In the genomic region with DNA sequence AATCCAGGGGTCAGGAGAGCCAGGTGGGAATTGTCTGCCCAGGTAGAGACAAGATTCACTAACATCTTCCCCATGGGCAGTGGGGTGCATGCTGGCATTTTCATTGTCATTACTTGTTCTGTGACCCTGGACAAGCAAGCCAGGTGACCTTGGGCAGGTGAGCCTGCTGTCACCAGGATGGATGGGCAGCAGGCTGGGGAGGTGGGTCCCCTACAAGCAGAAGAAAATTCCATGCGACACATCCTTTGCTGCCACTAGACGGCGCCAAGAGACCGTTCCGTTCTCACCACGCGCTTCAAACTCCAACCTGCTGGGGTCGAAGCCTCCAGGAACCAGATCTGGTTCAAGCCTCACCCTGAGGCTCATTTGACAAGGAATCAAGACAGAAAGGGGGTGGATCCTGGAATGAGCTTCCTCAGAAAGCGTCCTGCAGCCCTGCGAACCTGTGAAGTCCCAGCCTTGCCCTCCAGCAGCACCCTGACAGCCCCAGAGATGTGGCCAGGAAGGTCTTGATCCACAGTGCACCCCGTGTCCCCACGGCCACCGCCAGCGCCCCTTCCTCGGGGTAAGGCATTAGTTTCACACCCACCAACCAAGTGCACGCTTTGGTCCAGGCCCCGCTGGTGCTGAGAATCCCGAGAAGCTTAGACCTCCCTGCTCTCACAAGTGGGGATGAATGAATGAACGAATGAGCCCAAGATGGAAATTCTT, we compare ENCODE assay signal across 8 cellular contexts. TPM values are rescaled to one million over a fixed set of nuclear protein-coding genes. Genes with fewer than 3 reads are reported as not detected.
A peak's percentile ranks its signal among the peaks of the same experiment; 100 is the strongest.
DNase-seq lines count a peak whose midpoint lies in the region; ATAC-seq and TF ChIP-seq lines count a peak whose summit lies in the region.

No MANE protein-coding gene starts in this region.

- no peak for ATAC-seq in HG02763 (IDR thresholded peaks at IDR 0.05; ENCODE audit: unreplicated experiment)

- in situ Hi-C loops in Caki2 (cut with HindIII; ENCODE audit: low pct_unique_long_range_greater_than_20kb, low sequenced_read_pairs): no loop called here

- TF ChIP-seq CTCF in epithelial cell of esophagus (IDR thresholded peaks at IDR 0.05; ENCODE audit: insufficient read depth, low read depth, low read length, missing control alignments): peak; percentile 99

- DNase-seq in Caki2 (ENCODE audit: low read depth): peak; percentile 56
- peak; percentile 60 for DNase-seq in KG1 (lab: John Stamatoyannopoulos, UW)
- DNase-seq in OCI-M1 (lab: John Stamatoyannopoulos, UW): peak; percentile 78
- DNase-seq in activated CD8-positive, alpha-beta memory T cell treated with anti-CD3 and anti-CD28 coated beads, Interleukin-2, amount 50 U/mL, for 48 hours: peak; percentile 87
- peak; percentile 83 for DNase-seq in epithelial cell of esophagus (ENCODE audit: low read depth)
- DNase-seq in mucosa of gallbladder (ENCODE audit: low spot score): peak; percentile 82
- peak; percentile 50 to 54 for DNase-seq in stimulated activated CD8-positive, alpha-beta memory T cell treated with anti-CD3 and anti-CD28 coated beads, Interleukin-7, amount 100 ng/mL, for 1 hour (ENCODE audit: low read depth in 2 of 2)

- H3K4me3 ChIP-seq in epithelial cell of esophagus (ENCODE audit: low read length): no peak overlapping the region

RNA-seq across cellular contexts. Expression of gene DYNC1H1, which starts 3.2 kb away (rescaled TPM):
- total RNA-seq in Caki2 (2014; rRNA removed; shearing (Covaris generic); ENCODE audit: low replicate concordance): 95.9 and 155 TPM in 2 replicates
- total RNA-seq in mucosa of gallbladder: 485 TPM
